22 cellular contexts compared by ENCODE assay signal in the genomic region with DNA sequence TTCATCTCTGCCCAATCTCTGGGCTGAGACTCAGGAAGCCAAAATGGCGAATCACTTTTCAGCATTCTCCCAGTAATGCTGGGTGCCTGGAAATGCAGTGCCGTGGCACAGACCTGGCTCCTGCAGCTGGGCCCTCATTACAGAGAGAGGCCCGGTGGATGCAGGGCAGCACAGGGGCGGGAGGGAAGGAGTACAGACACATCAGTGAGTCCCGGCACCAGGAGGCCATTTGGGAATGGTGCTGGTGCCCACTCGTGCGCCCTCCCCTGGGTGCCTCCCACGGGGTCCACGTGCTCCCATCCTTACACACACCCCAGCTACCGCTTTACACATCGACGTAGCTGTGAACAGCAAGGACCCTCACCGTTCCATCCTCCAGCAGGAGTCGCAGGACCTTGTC.
"Had no signal": no experiment of that assay in that cellular context is flagged by ENCODE, and none has a peak within 500 bp of the region (broad histone marks: within the 10 kb centered on the region; RNA-seq: fewer than 3 reads in every experiment).

No MANE protein-coding gene starts in this region.

- H3K36me3 Mint-ChIP-seq: activated CD4-positive, alpha-beta memory T cell treated with anti-CD3 and anti-CD28 coated beads for 36 hours; activated naive CD4-positive, alpha-beta T cell treated with anti-CD3 and anti-CD28 coated beads, Interleukin-2, amount 10 ng/mL, durations not matched to agents 7 days and 5 days had no signal

- H3K27ac Mint-ChIP-seq: activated CD4-positive, alpha-beta memory T cell treated with anti-CD3 and anti-CD28 coated beads for 36 hours; activated CD4-positive, alpha-beta T cell treated with anti-CD3 and anti-CD28 coated beads, Interleukin-2, amount 10 ng/mL, durations not matched to agents 7 days and 5 days; activated naive CD4-positive, alpha-beta T cell treated with anti-CD3 and anti-CD28 coated beads, Interleukin-2, amount 10 ng/mL, durations not matched to agents 7 days and 5 days; activated T-cell treated with anti-CD3 and anti-CD28 coated beads, Interleukin-2, amount 50 U/mL, for 72 hours; activated T-helper 2 cell treated with anti-CD3 and anti-CD28 coated beads, Interferon-gamma antibody, Interleukin-2, Interleukin-4, amounts not matched to agents 10 μg/mL and 5 μg/mL and 100 μg/mL, durations not matched to agents 14 hours and 24 hours and 36 hours had no signal

- H3K4me1 ChIP-seq: ascending aorta had no signal

- H3K36me3 ChIP-seq: ascending aorta, cardiac muscle cell had no signal

- H3K4me3 ChIP-seq: ascending aorta, cardiac muscle cell, K562 had no signal

- H3K4me3 Mint-ChIP-seq: activated CD4-positive, alpha-beta memory T cell treated with anti-CD3 and anti-CD28 coated beads for 36 hours; activated CD4-positive, alpha-beta T cell treated with anti-CD3 and anti-CD28 coated beads, Interleukin-2, amount 10 ng/mL, durations not matched to agents 7 days and 5 days; activated naive CD4-positive, alpha-beta T cell treated with anti-CD3 and anti-CD28 coated beads, Interleukin-2, amount 10 ng/mL, durations not matched to agents 7 days and 5 days; activated T-cell treated with anti-CD3 and anti-CD28 coated beads, Interleukin-2, amount 50 U/mL, for 72 hours; brain had no signal

- H3K4me1 Mint-ChIP-seq: activated CD4-positive, alpha-beta T cell treated with anti-CD3 and anti-CD28 coated beads, Interleukin-2, amount 10 ng/mL, durations not matched to agents 7 days and 5 days; activated naive CD4-positive, alpha-beta T cell treated with anti-CD3 and anti-CD28 coated beads, Interleukin-2, amount 10 ng/mL, durations not matched to agents 7 days and 5 days had no signal

- H3K27me3 ChIP-seq: ascending aorta, cardiac muscle cell had no signal

- H3K27me3 Mint-ChIP-seq: brain had no signal

- H3K27ac ChIP-seq: ascending aorta, cardiac muscle cell had no signal

- DNase-seq: activated CD4-positive, alpha-beta memory T cell treated with anti-CD3 and anti-CD28 coated beads for 36 hours; activated CD4-positive, alpha-beta T cell treated with anti-CD3 and anti-CD28 coated beads, Interleukin-2, amount 10 ng/mL, durations not matched to agents 7 days and 5 days; activated CD4-positive, CD25-positive, alpha-beta regulatory T cell; activated CD8-positive, alpha-beta memory T cell treated with anti-CD3 and anti-CD28 coated beads for 24 hours; activated gamma-delta T cell treated with Interleukin-2 at 50 U/mL for 16 hours; activated naive CD4-positive, alpha-beta T cell treated with anti-CD3 and anti-CD28 coated beads, Interleukin-2, amount 10 ng/mL, durations not matched to agents 7 days and 5 days; activated T-cell treated with anti-CD3 and anti-CD28 coated beads, Interleukin-2, amount 50 U/mL, for 72 hours; Karpas-422; NCI-H1105 treated with DMSO at 0.1 percent for 48 hours; NCI-H1436 treated with DMSO at 0.1 percent for 48 hours; NCI-H187; NCI-H2081; NCI-H510A treated with DMSO at 0.1 percent for 48 hours; NCI-H69; SHP77 treated with DMSO at 0.1 percent for 48 hours; T-helper 2 cell; T1000 had no signal

- ATAC-seq: activated T-cell treated with anti-CD3 and anti-CD28 coated beads, Interleukin-2, amount 50 U/mL, for 72 hours; K562 had no signal

- H3K9me3 Mint-ChIP-seq: activated CD4-positive, alpha-beta memory T cell treated with anti-CD3 and anti-CD28 coated beads for 36 hours; activated CD4-positive, alpha-beta T cell treated with anti-CD3 and anti-CD28 coated beads, Interleukin-2, amount 10 ng/mL, durations not matched to agents 7 days and 5 days; activated naive CD4-positive, alpha-beta T cell treated with anti-CD3 and anti-CD28 coated beads, Interleukin-2, amount 10 ng/mL, durations not matched to agents 7 days and 5 days; activated T-cell treated with anti-CD3 and anti-CD28 coated beads, Interleukin-2, amount 50 U/mL, for 72 hours; activated T-helper 2 cell treated with anti-CD3 and anti-CD28 coated beads, Interferon-gamma antibody, Interleukin-2, Interleukin-4, amounts not matched to agents 10 μg/mL and 5 μg/mL and 100 μg/mL, durations not matched to agents 14 hours and 24 hours and 36 hours had no signal

- H3K9me3 ChIP-seq: ascending aorta had no signal
